8 cellular contexts compared by ENCODE assay signal in the genomic region with DNA sequence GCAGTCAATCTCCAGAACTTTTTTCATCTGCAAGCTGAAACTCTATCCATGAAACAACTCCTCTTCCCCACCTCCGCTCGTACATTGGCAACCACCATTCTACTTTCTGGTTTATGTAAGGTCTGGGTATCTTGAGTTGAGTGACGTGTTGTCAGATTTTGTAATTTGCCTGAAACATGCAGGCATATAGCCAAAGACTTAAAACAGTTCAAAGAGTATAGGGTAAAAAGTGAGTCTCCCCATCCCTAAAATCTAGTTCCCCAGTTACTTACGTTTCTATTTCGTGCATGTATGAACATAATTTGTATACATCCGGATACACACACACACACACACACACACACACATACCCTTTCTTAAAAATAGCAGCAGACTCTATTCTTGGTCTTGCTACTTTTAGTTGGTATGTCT.
DNase-seq lines count a peak whose midpoint lies in the region; ATAC-seq lines count a peak whose summit lies in the region.

No MANE protein-coding gene starts in this region.

- ATAC-seq in GM18517 (IDR thresholded peaks at IDR 0.05; ENCODE audit: unreplicated experiment) = no peak

- peak; percentile 42 for DNase-seq in NCI-H748 (lab: John Stamatoyannopoulos, UW; ENCODE audit: unreplicated experiment)
- DNase-seq in NCI-H748 treated with DMSO at 0.1 percent for 48 hours (lab: John Stamatoyannopoulos, UW) = no peak
- peak; percentile 61 for DNase-seq in OCI-M1 (lab: John Stamatoyannopoulos, UW)
- peak; percentile 37 for DNase-seq in dedifferentiated amniotic fluid mesenchymal stem cell (ENCODE audit: extremely low spot score)
- DNase-seq in iPS-NIHi11 (ENCODE audit: low spot score) = no peak
- no peak for DNase-seq in LoVo (ENCODE audit: low spot score)

- H3K4me1 ChIP-seq in mucosa of stomach (ENCODE audit: control insufficient read depth, insufficient read depth, low read length) = peaks cover 19% of the 10 kb centered on the region

- H3K36me3 ChIP-seq in mucosa of stomach (ENCODE audit: control insufficient read depth, insufficient read depth, low read length) = no peaks in the 10 kb centered on the region

- H3K9me3 ChIP-seq in mucosa of stomach (ENCODE audit: control insufficient read depth, low read length) = no peaks in the 10 kb centered on the region

- H3K9ac ChIP-seq in mucosa of stomach (ENCODE audit: low read length) = peak overlapping the region; percentile 77

- H3K4me3 ChIP-seq in mucosa of stomach (ENCODE audit: low read length) = peak overlapping the region; percentile 37

- H3K27me3 ChIP-seq in mucosa of stomach (ENCODE audit: control insufficient read depth, insufficient read depth, low read length) = no peaks in the 10 kb centered on the region

Comparison
In these comparisons a context has a peak if more than half of its experiments do, and no peak if none do; other contexts are left out.
1. DNase-seq: peak in NCI-H748 (single experiment), OCI-M1 (single experiment) and dedifferentiated amniotic fluid mesenchymal stem cell (single experiment); none in NCI-H748 treated with DMSO at 0.1 percent for 48 hours (single experiment), iPS-NIHi11 (single experiment) and LoVo (single experiment).